Comparison of ENCODE assay signal across 1 cellular context in the genomic region with DNA sequence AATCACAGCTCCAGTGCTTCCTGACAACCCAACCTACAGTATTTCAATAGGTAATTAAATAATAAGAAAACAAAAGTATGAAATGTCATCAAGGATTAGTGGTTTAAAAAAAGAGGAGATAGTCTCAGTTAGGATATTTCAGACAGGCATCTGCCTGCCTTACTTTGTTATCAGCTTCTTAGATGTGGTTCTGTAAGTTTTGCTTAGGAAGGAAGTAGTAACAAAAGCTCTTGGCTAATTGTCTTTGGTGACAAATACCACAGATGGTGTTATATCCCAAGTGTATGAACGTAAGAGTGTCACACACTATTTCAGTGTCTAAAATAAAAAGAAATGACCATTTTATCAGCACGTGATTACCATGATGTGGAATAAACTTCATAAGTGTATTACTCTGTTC.
TF ChIP-seq lines count a peak whose summit lies in the region.

No MANE protein-coding gene starts in this region.

TF ChIP-seq in GM12878, 131 proteins besides CTCF, POLR2A, EP300 and RAD21:
- TF ChIP-seq CBX5 (IDR thresholded peaks at IDR 0.05; ENCODE audit: low read depth) (no peak), KDM1A (IDR thresholded peaks at IDR 0.05; ENCODE audit: borderline replicate concordance) (no peak), CBX3 (IDR thresholded peaks at IDR 0.05; ENCODE audit: borderline replicate concordance, low read depth) (no peak), BMI1 (IDR thresholded peaks at IDR 0.05; ENCODE audit: borderline replicate concordance) (no peak), MTA2 (IDR thresholded peaks at IDR 0.05; ENCODE audit: low read depth) (peak; percentile 85), LARP7 (IDR thresholded peaks at IDR 0.05) (no peak), HDAC2 (IDR thresholded peaks at IDR 0.05) (no peak), RUNX3 (IDR thresholded peaks at IDR 0.05; ENCODE audit: low read length) (peak; percentile 76), STAT1 (conservative IDR thresholded peaks at IDR 0.05) (no peak), KLF5 (IDR thresholded peaks at IDR 0.05; ENCODE audit: partially characterized antibody) (no peak), BHLHE40 (IDR thresholded peaks at IDR 0.05; ENCODE audit: borderline replicate concordance in 1 of 2, low read depth in 2 of 2, low read length in 1 of 2) (peak in 1 of 2 experiments; percentile 56; a peak in 1 of 4 replicates), CREB1 (IDR thresholded peaks at IDR 0.05; ENCODE audit: low read depth) (no peak), TCF7 (IDR thresholded peaks at IDR 0.05; ENCODE audit: borderline replicate concordance) (peak; percentile 74; the same call in 1 of the 2 replicates), MYB (IDR thresholded peaks at IDR 0.05; ENCODE audit: borderline replicate concordance, low read depth, low read length) (no peak), FOXK2 (IDR thresholded peaks at IDR 0.05) (no peak), BRCA1 (IDR thresholded peaks at IDR 0.05; ENCODE audit: low read depth, low read length) (no peak), CHD1 (IDR thresholded peaks at IDR 0.05; ENCODE audit: low read depth, low read length) (no peak), TCF12 (IDR thresholded peaks at IDR 0.05; ENCODE audit: low read depth, low read length) (no peak), NR2C2 (IDR thresholded peaks at IDR 0.05; ENCODE audit: borderline replicate concordance, control insufficient read depth, insufficient read length, low read depth) (no peak), HDAC6 (IDR thresholded peaks at IDR 0.05; ENCODE audit: unreplicated experiment) (no peak), MEF2A (IDR thresholded peaks at IDR 0.05; ENCODE audit: insufficient read depth, low read depth, low read length) (no peak), RCOR1 (conservative IDR thresholded peaks at IDR 0.05; ENCODE audit: low read depth, low read length) (no peak), MEF2B (IDR thresholded peaks at IDR 0.05; ENCODE audit: partially characterized antibody, poor library complexity, severe bottlenecking) (peak; percentile 33), IKZF2 (IDR thresholded peaks at IDR 0.05) (peak; percentile 63 to 68; a peak in 3 of 4 replicates), RAD51 (IDR thresholded peaks at IDR 0.05) (peak; percentile 26; the same call in 1 of the 2 replicates), CHD4 (IDR thresholded peaks at IDR 0.05) (no peak)
- TF ChIP-seq, protein P1, sequence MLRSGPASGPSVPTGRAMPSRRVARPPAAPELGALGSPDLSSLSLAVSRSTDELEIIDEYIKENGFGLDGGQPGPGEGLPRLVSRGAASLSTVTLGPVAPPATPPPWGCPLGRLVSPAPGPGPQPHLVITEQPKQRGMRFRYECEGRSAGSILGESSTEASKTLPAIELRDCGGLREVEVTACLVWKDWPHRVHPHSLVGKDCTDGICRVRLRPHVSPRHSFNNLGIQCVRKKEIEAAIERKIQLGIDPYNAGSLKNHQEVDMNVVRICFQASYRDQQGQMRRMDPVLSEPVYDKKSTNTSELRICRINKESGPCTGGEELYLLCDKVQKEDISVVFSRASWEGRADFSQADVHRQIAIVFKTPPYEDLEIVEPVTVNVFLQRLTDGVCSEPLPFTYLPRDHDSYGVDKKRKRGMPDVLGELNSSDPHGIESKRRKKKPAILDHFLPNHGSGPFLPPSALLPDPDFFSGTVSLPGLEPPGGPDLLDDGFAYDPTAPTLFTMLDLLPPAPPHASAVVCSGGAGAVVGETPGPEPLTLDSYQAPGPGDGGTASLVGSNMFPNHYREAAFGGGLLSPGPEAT (IDR thresholded peaks at IDR 0.05; ENCODE audit: low read depth): 0 out of 2 replicates have a peak, but pooled peaks have one; percentile 19
- TF ChIP-seq, protein P2, sequence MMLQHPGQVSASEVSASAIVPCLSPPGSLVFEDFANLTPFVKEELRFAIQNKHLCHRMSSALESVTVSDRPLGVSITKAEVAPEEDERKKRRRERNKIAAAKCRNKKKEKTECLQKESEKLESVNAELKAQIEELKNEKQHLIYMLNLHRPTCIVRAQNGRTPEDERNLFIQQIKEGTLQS (IDR thresholded peaks at IDR 0.05; ENCODE audit: borderline replicate concordance, extremely low read depth, low read depth, low read length): no peak
- TF ChIP-seq, protein P3, sequence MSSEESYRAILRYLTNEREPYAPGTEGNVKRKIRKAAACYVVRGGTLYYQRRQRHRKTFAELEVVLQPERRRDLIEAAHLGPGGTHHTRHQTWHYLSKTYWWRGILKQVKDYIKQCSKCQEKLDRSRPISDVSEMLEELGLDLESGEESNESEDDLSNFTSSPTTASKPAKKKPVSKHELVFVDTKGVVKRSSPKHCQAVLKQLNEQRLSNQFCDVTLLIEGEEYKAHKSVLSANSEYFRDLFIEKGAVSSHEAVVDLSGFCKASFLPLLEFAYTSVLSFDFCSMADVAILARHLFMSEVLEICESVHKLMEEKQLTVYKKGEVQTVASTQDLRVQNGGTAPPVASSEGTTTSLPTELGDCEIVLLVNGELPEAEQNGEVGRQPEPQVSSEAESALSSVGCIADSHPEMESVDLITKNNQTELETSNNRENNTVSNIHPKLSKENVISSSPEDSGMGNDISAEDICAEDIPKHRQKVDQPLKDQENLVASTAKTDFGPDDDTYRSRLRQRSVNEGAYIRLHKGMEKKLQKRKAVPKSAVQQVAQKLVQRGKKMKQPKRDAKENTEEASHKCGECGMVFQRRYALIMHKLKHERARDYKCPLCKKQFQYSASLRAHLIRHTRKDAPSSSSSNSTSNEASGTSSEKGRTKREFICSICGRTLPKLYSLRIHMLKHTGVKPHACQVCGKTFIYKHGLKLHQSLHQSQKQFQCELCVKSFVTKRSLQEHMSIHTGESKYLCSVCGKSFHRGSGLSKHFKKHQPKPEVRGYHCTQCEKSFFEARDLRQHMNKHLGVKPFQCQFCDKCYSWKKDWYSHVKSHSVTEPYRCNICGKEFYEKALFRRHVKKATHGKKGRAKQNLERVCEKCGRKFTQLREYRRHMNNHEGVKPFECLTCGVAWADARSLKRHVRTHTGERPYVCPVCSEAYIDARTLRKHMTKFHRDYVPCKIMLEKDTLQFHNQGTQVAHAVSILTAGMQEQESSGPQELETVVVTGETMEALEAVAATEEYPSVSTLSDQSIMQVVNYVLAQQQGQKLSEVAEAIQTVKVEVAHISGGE (CRISPR knock-in tag; IDR thresholded peaks at IDR 0.05): no peak
- TF ChIP-seq, protein P4, sequence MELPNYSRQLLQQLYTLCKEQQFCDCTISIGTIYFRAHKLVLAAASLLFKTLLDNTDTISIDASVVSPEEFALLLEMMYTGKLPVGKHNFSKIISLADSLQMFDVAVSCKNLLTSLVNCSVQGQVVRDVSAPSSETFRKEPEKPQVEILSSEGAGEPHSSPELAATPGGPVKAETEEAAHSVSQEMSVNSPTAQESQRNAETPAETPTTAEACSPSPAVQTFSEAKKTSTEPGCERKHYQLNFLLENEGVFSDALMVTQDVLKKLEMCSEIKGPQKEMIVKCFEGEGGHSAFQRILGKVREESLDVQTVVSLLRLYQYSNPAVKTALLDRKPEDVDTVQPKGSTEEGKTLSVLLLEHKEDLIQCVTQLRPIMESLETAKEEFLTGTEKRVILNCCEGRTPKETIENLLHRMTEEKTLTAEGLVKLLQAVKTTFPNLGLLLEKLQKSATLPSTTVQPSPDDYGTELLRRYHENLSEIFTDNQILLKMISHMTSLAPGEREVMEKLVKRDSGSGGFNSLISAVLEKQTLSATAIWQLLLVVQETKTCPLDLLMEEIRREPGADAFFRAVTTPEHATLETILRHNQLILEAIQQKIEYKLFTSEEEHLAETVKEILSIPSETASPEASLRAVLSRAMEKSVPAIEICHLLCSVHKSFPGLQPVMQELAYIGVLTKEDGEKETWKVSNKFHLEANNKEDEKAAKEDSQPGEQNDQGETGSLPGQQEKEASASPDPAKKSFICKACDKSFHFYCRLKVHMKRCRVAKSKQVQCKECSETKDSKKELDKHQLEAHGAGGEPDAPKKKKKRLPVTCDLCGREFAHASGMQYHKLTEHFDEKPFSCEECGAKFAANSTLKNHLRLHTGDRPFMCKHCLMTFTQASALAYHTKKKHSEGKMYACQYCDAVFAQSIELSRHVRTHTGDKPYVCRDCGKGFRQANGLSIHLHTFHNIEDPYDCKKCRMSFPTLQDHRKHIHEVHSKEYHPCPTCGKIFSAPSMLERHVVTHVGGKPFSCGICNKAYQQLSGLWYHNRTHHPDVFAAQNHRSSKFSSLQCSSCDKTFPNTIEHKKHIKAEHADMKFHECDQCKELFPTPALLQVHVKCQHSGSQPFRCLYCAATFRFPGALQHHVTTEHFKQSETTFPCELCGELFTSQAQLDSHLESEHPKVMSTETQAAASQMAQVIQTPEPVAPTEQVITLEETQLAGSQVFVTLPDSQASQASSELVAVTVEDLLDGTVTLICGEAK (IDR thresholded peaks at IDR 0.05; ENCODE audit: borderline replicate concordance): no peak
- TF ChIP-seq, protein P5, sequence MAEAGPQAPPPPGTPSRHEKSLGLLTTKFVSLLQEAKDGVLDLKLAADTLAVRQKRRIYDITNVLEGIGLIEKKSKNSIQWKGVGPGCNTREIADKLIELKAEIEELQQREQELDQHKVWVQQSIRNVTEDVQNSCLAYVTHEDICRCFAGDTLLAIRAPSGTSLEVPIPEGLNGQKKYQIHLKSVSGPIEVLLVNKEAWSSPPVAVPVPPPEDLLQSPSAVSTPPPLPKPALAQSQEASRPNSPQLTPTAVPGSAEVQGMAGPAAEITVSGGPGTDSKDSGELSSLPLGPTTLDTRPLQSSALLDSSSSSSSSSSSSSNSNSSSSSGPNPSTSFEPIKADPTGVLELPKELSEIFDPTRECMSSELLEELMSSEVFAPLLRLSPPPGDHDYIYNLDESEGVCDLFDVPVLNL (IDR thresholded peaks at IDR 0.05; ENCODE audit: low read depth, low read length): no peak
- TF ChIP-seq, protein P6, sequence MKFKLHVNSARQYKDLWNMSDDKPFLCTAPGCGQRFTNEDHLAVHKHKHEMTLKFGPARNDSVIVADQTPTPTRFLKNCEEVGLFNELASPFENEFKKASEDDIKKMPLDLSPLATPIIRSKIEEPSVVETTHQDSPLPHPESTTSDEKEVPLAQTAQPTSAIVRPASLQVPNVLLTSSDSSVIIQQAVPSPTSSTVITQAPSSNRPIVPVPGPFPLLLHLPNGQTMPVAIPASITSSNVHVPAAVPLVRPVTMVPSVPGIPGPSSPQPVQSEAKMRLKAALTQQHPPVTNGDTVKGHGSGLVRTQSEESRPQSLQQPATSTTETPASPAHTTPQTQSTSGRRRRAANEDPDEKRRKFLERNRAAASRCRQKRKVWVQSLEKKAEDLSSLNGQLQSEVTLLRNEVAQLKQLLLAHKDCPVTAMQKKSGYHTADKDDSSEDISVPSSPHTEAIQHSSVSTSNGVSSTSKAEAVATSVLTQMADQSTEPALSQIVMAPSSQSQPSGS (IDR thresholded peaks at IDR 0.05; ENCODE audit: low read length): no peak
